ENCODE assay signal across 23 cellular contexts in genomic region chr7:74222851-74223710, GRCh38. TPM values are rescaled to one million over a fixed set of nuclear protein-coding genes. Genes with fewer than 3 reads are reported as not detected.
A peak's percentile ranks its signal among the peaks of the same experiment; 100 is the strongest.
DNase-seq lines count a peak whose midpoint lies in the region; ATAC-seq and TF ChIP-seq lines count a peak whose summit lies in the region.
"Had no signal": no experiment of that assay in that cellular context is flagged by ENCODE, and none has a peak within 500 bp of the region (broad histone marks: within the 10 kb centered on the region; RNA-seq: fewer than 3 reads in every experiment).

No MANE protein-coding gene starts in this region.

- H3K27ac Mint-ChIP-seq in activated CD4-positive, alpha-beta T cell treated with anti-CD3 and anti-CD28 coated beads, Interleukin-2, amount 10 ng/mL, durations not matched to agents 7 days and 5 days: peak overlapping the region; percentile 43
- peak overlapping the region in 1 of 2 donors; percentile 26 for H3K27ac Mint-ChIP-seq in natural killer cell treated with Interleukin-12 subunit alpha and Interleukin-12 subunit beta and Interleukin-15 and Interleukin-18, amount 100 ng/mL, for 72 hours

- no peaks in the 10 kb centered on the region for H3K9me2 ChIP-seq in DOHH2 (replicated peaks; ENCODE audit: control insufficient read depth, low read length)

- BruUV-seq in Panc1 (replicated peaks; lab: Mats Ljungman, UMichigan): no TSS peak

- H3K9me3 Mint-ChIP-seq in activated CD4-positive, alpha-beta T cell treated with anti-CD3 and anti-CD28 coated beads, Interleukin-2, amount 10 ng/mL, durations not matched to agents 7 days and 5 days: no peaks in the 10 kb centered on the region
- no peaks in the 10 kb centered on the region for H3K9me3 Mint-ChIP-seq in natural killer cell treated with Interleukin-12 subunit alpha and Interleukin-12 subunit beta and Interleukin-15 and Interleukin-18, amount 100 ng/mL, for 72 hours
- H3K9me3 Mint-ChIP-seq: CD4-positive, CD25-positive, alpha-beta regulatory T cell; naive thymus-derived CD8-positive, alpha-beta T cell had no signal

- no peak for TF ChIP-seq POLR2A in prostate gland (IDR thresholded peaks at IDR 0.05)

- H3K4me1 Mint-ChIP-seq in activated CD4-positive, alpha-beta T cell treated with anti-CD3 and anti-CD28 coated beads, Interleukin-2, amount 10 ng/mL, durations not matched to agents 7 days and 5 days: peaks cover 13% of the 10 kb centered on the region
- peaks cover 19 to 30% of the 10 kb centered on the region in 2 donors for H3K4me1 Mint-ChIP-seq in natural killer cell treated with Interleukin-12 subunit alpha and Interleukin-12 subunit beta and Interleukin-15 and Interleukin-18, amount 100 ng/mL, for 72 hours (ENCODE audit: low read depth in 2 of 2)

- H3K4me3 ChIP-seq in DOHH2 (ENCODE audit: low read length) (no peak overlapping the region), Panc1 (ENCODE audit: low read depth in 2 of 2, low read length in 2 of 2) (no peak overlapping the region), prostate gland (no peak overlapping the region)
- H3K4me3 ChIP-seq: adrenal gland, psoas muscle, SJCRH30, skin epidermis had no signal

- no peak overlapping the region for H3K4me3 Mint-ChIP-seq in activated CD4-positive, alpha-beta T cell treated with anti-CD3 and anti-CD28 coated beads, Interleukin-2, amount 10 ng/mL, durations not matched to agents 7 days and 5 days
- H3K4me3 Mint-ChIP-seq in natural killer cell treated with Interleukin-12 subunit alpha and Interleukin-12 subunit beta and Interleukin-15 and Interleukin-18, amount 100 ng/mL, for 72 hours: no peak overlapping the region
- H3K4me3 Mint-ChIP-seq: CD4-positive, CD25-positive, alpha-beta regulatory T cell; naive thymus-derived CD8-positive, alpha-beta T cell had no signal

- intact Hi-C loops in Panc1 (cut with micrococcal nuclease; ENCODE audit: unreplicated experiment): no loop called here
- intact Hi-C loops in prostate gland (cut with DNase I): no loop called here

- POLR2A ChIA-PET in activated CD4-positive, alpha-beta T cell treated with anti-CD3 and anti-CD28 coated beads, Interleukin-2, amount 10 ng/mL, durations not matched to agents 7 days and 5 days (lab: Charles Lee): no interaction called here
- POLR2A ChIA-PET in Panc1 (lab: Charles Lee): no interaction called here

- peaks cover 15% of the 10 kb centered on the region for H3K36me3 Mint-ChIP-seq in activated CD4-positive, alpha-beta T cell treated with anti-CD3 and anti-CD28 coated beads, Interleukin-2, amount 10 ng/mL, durations not matched to agents 7 days and 5 days (ENCODE audit: low read depth)
- peaks cover 7% of the 10 kb centered on the region for H3K36me3 Mint-ChIP-seq in natural killer cell treated with Interleukin-12 subunit alpha and Interleukin-12 subunit beta and Interleukin-15 and Interleukin-18, amount 100 ng/mL, for 72 hours

- WGBS in prostate gland: 76% methylated on average over 17 of the region's 17 CpGs

- H3K27ac ChIP-seq in DOHH2 (ENCODE audit: low read depth, low read length) (peak overlapping the region; percentile 22), Panc1 (ENCODE audit: low read length) (no peak overlapping the region), prostate gland (no peak overlapping the region)
- H3K27ac ChIP-seq: adrenal gland, psoas muscle, SJCRH30, skin epidermis had no signal

- peak; percentile 34; the same call in 1 of the 2 replicates for ATAC-seq in Panc1
- ATAC-seq in natural killer cell treated with Interleukin-12 subunit alpha and Interleukin-12 subunit beta and Interleukin-15 and Interleukin-18, amount 100 ng/mL, for 72 hours: no peak
- ATAC-seq: naive thymus-derived CD8-positive, alpha-beta T cell; psoas muscle had no signal

- H3K79me2 ChIP-seq in DOHH2 (ENCODE audit: control insufficient read depth, low read length): peaks cover 13% of the 10 kb centered on the region; the same call in 1 of the 2 replicates

- H3K9me3 ChIP-seq in DOHH2 (ENCODE audit: control insufficient read depth, insufficient read depth, low read length): no peaks in the 10 kb centered on the region
- H3K9me3 ChIP-seq in Panc1 (ENCODE audit: control insufficient read depth, insufficient read depth, low read depth, low read length): no peaks in the 10 kb centered on the region
- H3K9me3 ChIP-seq in prostate gland: no peaks in the 10 kb centered on the region
- H3K9me3 ChIP-seq: adrenal gland, psoas muscle, SJCRH30 had no signal

- no peaks in the 10 kb centered on the region for H3K27me3 Mint-ChIP-seq in activated CD4-positive, alpha-beta T cell treated with anti-CD3 and anti-CD28 coated beads, Interleukin-2, amount 10 ng/mL, durations not matched to agents 7 days and 5 days
- H3K27me3 Mint-ChIP-seq in natural killer cell treated with Interleukin-12 subunit alpha and Interleukin-12 subunit beta and Interleukin-15 and Interleukin-18, amount 100 ng/mL, for 72 hours: no peaks in the 10 kb centered on the region
- H3K27me3 Mint-ChIP-seq: CD4-positive, CD25-positive, alpha-beta regulatory T cell; naive thymus-derived CD8-positive, alpha-beta T cell had no signal

- H3K36me3 ChIP-seq in DOHH2 (ENCODE audit: control insufficient read depth, low read length): peaks cover 75% of the 10 kb centered on the region
- no peaks in the 10 kb centered on the region for H3K36me3 ChIP-seq in Panc1 (ENCODE audit: control insufficient read depth, insufficient read depth, low read length)
- no peaks in the 10 kb centered on the region for H3K36me3 ChIP-seq in prostate gland
- H3K36me3 ChIP-seq: adrenal gland had no signal

- in situ Hi-C loops in Panc1 (cut with HindIII; ENCODE audit: low pct_unique_long_range_greater_than_20kb, low sequenced_read_pairs): no loop called here

- no peak overlapping the region for H3K4me2 ChIP-seq in DOHH2 (ENCODE audit: low read length)

- no peak for DNase-seq in activated CD4-positive, alpha-beta T cell treated with anti-CD3 and anti-CD28 coated beads, Interleukin-2, amount 10 ng/mL, durations not matched to agents 7 days and 5 days
- no peak for DNase-seq in activated CD4-positive, alpha-beta T cell treated with anti-CD3 and anti-CD28 coated beads for 4 hours
- no peak for DNase-seq in Panc1 (ENCODE audit: low read depth, low spot score)
- peak; percentile 48 for DNase-seq in natural killer cell treated with Interleukin-12 subunit alpha and Interleukin-12 subunit beta and Interleukin-15 and Interleukin-18, amount 100 ng/mL, for 72 hours (ENCODE audit: low spot score)
- no peak for DNase-seq in prostate gland (ENCODE audit: low spot score)
- no peak for DNase-seq in stimulated activated CD8-positive, alpha-beta memory T cell treated with anti-CD3 and anti-CD28 coated beads, Interleukin-4, amount 100 ng/mL, for 48 hours
- no peak for DNase-seq in anterior cingulate cortex (lab: John Stamatoyannopoulos, UW)
- DNase-seq: adrenal gland; CD4-positive, CD25-positive, alpha-beta regulatory T cell; erythroblast; kidney glomerular epithelial cell; mesendoderm; NCI-H1092; NCI-H2081 treated with DMSO at 0.1 percent for 48 hours; NCI-H524; OCI-M1; psoas muscle; SJCRH30; stimulated activated CD4-positive, alpha-beta T cell treated with anti-CD3 and anti-CD28 coated beads, Interleukin-4, amount 100 ng/mL, for 24 hours; T-helper 9 cell had no signal

- CTCF ChIA-PET in activated CD4-positive, alpha-beta T cell treated with anti-CD3 and anti-CD28 coated beads, Interleukin-2, amount 10 ng/mL, durations not matched to agents 7 days and 5 days (lab: Charles Lee): interaction anchor here (1.2 to 1.5 kb wide), 4 partner anchors 9 to 178 kb away, joined by 3 to 6 read pairs (median 3); no protein-coding TSS in a partner anchor
- CTCF ChIA-PET in Panc1 (lab: Charles Lee): interaction anchor here (0.9 kb wide), 1 partner anchor 17 kb away, joined by 4 read pairs; no protein-coding TSS in a partner anchor

- H3K4me1 ChIP-seq in DOHH2 (ENCODE audit: control insufficient read depth, low read length) (peaks cover 56% of the 10 kb centered on the region), Panc1 (ENCODE audit: control insufficient read depth, insufficient read depth, low read length) (no peaks in the 10 kb centered on the region), prostate gland (replicated peaks) (no peaks in the 10 kb centered on the region)
- H3K4me1 ChIP-seq: adrenal gland, psoas muscle had no signal

- no peaks in the 10 kb centered on the region for H4K20me1 ChIP-seq in DOHH2 (ENCODE audit: control insufficient read depth, insufficient read depth, low read depth, low read length)

- H3K27me3 ChIP-seq in DOHH2 (ENCODE audit: control insufficient read depth, low read length) (no peaks in the 10 kb centered on the region), Panc1 (ENCODE audit: control insufficient read depth, insufficient read depth, low read length) (no peaks in the 10 kb centered on the region), prostate gland (replicated peaks; ENCODE audit: insufficient read depth) (no peaks in the 10 kb centered on the region)
- H3K27me3 ChIP-seq: adrenal gland, SJCRH30 had no signal

- H3F3A ChIP-seq in DOHH2 (ENCODE audit: control insufficient read depth, insufficient read depth): peaks cover 13% of the 10 kb centered on the region

- TF ChIP-seq CTCF in DOHH2 (IDR thresholded peaks at IDR 0.05; ENCODE audit: low read depth, low read length, poor library complexity, severe bottlenecking): no peak
- no peak for TF ChIP-seq CTCF in Panc1 (IDR thresholded peaks at IDR 0.05)
- no peak for TF ChIP-seq CTCF in prostate gland (IDR thresholded peaks at IDR 0.05)

RNA-seq across cellular contexts. Expression of gene LAT2, which starts 13.3 kb away (rescaled TPM):
- 1 to 10 TPM; 8.0 to 8.4 TPM for total RNA-seq in activated CD4-positive, alpha-beta T cell treated with anti-CD3 and anti-CD28 coated beads, Interleukin-2, amount 10 ng/mL, durations not matched to agents 7 days and 5 days
- 2.7 TPM for total RNA-seq in Panc1 (2021; ENCODE audit: unreplicated experiment)
- polyA plus RNA-seq in Panc1 (2012; ENCODE audit: insufficient read length): 3.2 TPM
- total RNA-seq in natural killer cell treated with Interleukin-12 subunit alpha and Interleukin-12 subunit beta and Interleukin-15 and Interleukin-18, amount 100 ng/mL, for 72 hours: 100 to 1,000 TPM in 1 of 2 donors, 10 to 100 TPM in 1; 78.0 to 161 TPM
- 1 to 10 TPM; 4.8 to 7.2 TPM for total RNA-seq in prostate gland

RNA-seq across cellular contexts. Expression of gene RFC2, which starts 31.1 kb away (rescaled TPM):
- total RNA-seq in activated CD4-positive, alpha-beta T cell treated with anti-CD3 and anti-CD28 coated beads, Interleukin-2, amount 10 ng/mL, durations not matched to agents 7 days and 5 days: 10 to 100 TPM; 52.2 to 62.9 TPM
- total RNA-seq in Panc1 (2021; ENCODE audit: unreplicated experiment) (56.2 TPM), prostate gland (10 to 100 TPM; 15.6 to 21.9 TPM)
- 42.8 TPM for polyA plus RNA-seq in Panc1 (2012; ENCODE audit: insufficient read length)
- 10 to 100 TPM; 66.4 to 87.5 TPM for total RNA-seq in natural killer cell treated with Interleukin-12 subunit alpha and Interleukin-12 subunit beta and Interleukin-15 and Interleukin-18, amount 100 ng/mL, for 72 hours

RNA-seq across cellular contexts. Expression of gene EIF4H, which starts 48.9 kb away (rescaled TPM):
- 100 to 1,000 TPM; 240 to 264 TPM for total RNA-seq in activated CD4-positive, alpha-beta T cell treated with anti-CD3 and anti-CD28 coated beads, Interleukin-2, amount 10 ng/mL, durations not matched to agents 7 days and 5 days
- total RNA-seq in Panc1 (2021; ENCODE audit: unreplicated experiment) (318 TPM), prostate gland (100 to 1,000 TPM; 199 to 252 TPM)
- 295 TPM for polyA plus RNA-seq in Panc1 (2012; ENCODE audit: insufficient read length)
- 100 to 1,000 TPM; 344 to 347 TPM for total RNA-seq in natural killer cell treated with Interleukin-12 subunit alpha and Interleukin-12 subunit beta and Interleukin-15 and Interleukin-18, amount 100 ng/mL, for 72 hours

Comparison
In these comparisons a context has a peak if more than half of its experiments do, and no peak if none do; other contexts are left out.
1. RNA of gene LAT2, which starts 13.3 kb away (total RNA-seq): 78.0 to 161 TPM in natural killer cell treated with Interleukin-12 subunit alpha and Interleukin-12 subunit beta and Interleukin-15 and Interleukin-18, amount 100 ng/mL, for 72 hours; 8.0 to 8.4 TPM in activated CD4-positive, alpha-beta T cell treated with anti-CD3 and anti-CD28 coated beads, Interleukin-2, amount 10 ng/mL, durations not matched to agents 7 days and 5 days, 4.8 to 7.2 TPM in prostate gland and 2.7 TPM in Panc1 (single experiment); every median in the first group is over 4 times any median in the second.